18 cellular contexts compared by ENCODE assay signal in genomic region chr13:66264976-66265375, GRCh38.
DNase-seq lines count a peak whose midpoint lies in the region; ATAC-seq and TF ChIP-seq lines count a peak whose summit lies in the region.
"Had no signal": no experiment of that assay in that cellular context is flagged by ENCODE, and none has a peak within 500 bp of the region (broad histone marks: within the 10 kb centered on the region; RNA-seq: fewer than 3 reads in every experiment).

No MANE protein-coding gene starts in this region.

- H3K27ac ChIP-seq in brain microvascular endothelial cell, result no peak overlapping the region
- no peak overlapping the region for H3K27ac ChIP-seq in osteoblast (ENCODE audit: low read depth, low read length)
- H3K27ac ChIP-seq: parathyroid adenoma, skin epidermis, upper lobe of right lung had no signal

- TF ChIP-seq CTCF in brain microvascular endothelial cell (IDR thresholded peaks at IDR 0.05; ENCODE audit: low read depth, low read length, missing control alignments) (no peak), osteoblast (IDR thresholded peaks at IDR 0.05; ENCODE audit: extremely low read depth, low read depth, low read length) (no peak)

- no peaks in the 10 kb centered on the region for H4K20me1 ChIP-seq in osteoblast (ENCODE audit: insufficient read depth, low read length)

- DNase-seq in EH (ENCODE audit: low read depth) (peak; percentile 31), brain microvascular endothelial cell (peak; percentile 5), iPS-NIHi11 (ENCODE audit: low spot score) (peak; percentile 19), osteoblast (ENCODE audit: insufficient read length, low spot score, missing footprints) (peak; percentile 36), GOT3 (lab: John Stamatoyannopoulos, UW) (no peak), amniotic stem cell (lab: John Stamatoyannopoulos, UW) (no peak), NCI-H2081 treated with DMSO at 0.1 percent for 48 hours (lab: John Stamatoyannopoulos, UW) (no peak)
- DNase-seq: dermis blood vessel endothelial cell; GF-D8; glutamatergic neuron; NK-92 treated with Interleukin-12 subunit alpha and Interleukin-12 subunit beta, amount 100 ng/mL, for 24 hours; RPMI8226; SK-N-SH; upper lobe of right lung had no signal

- ATAC-seq in GM18502 (IDR thresholded peaks at IDR 0.05; ENCODE audit: poor library complexity, unreplicated experiment), result no peak
- ATAC-seq: GM12878, upper lobe of right lung had no signal

- peak overlapping the region; percentile 44 for H3K4me2 ChIP-seq in osteoblast (ENCODE audit: insufficient read depth, low read length)
- H3K4me2 ChIP-seq: SK-N-SH had no signal

- H3K36me3 ChIP-seq in brain microvascular endothelial cell (replicated peaks), result no peaks in the 10 kb centered on the region
- H3K36me3 ChIP-seq in osteoblast (ENCODE audit: insufficient read depth, low read length), result no peaks in the 10 kb centered on the region
- H3K36me3 ChIP-seq: upper lobe of right lung had no signal

- H3K9me3 ChIP-seq in osteoblast (ENCODE audit: low read depth, low read length), result no peaks in the 10 kb centered on the region
- H3K9me3 ChIP-seq: SK-N-SH, upper lobe of right lung had no signal

- H3K79me2 ChIP-seq in osteoblast (ENCODE audit: insufficient read depth, low read length), result no peaks in the 10 kb centered on the region
- H3K79me2 ChIP-seq: parathyroid adenoma had no signal

- no peaks in the 10 kb centered on the region for H3K4me1 ChIP-seq in osteoblast (ENCODE audit: insufficient read depth, low read length)
- H3K4me1 ChIP-seq: parathyroid adenoma, upper lobe of right lung had no signal

- H3K4me3 ChIP-seq in brain microvascular endothelial cell (ENCODE audit: low read depth, low read length), result no peak overlapping the region
- H3K4me3 ChIP-seq in osteoblast (ENCODE audit: insufficient read depth, low read length), result no peak overlapping the region
- H3K4me3 ChIP-seq: GM12878, skin epidermis, upper lobe of right lung had no signal

- H2AFZ ChIP-seq in osteoblast (ENCODE audit: low read length), result peak overlapping the region; percentile 76
- H2AFZ ChIP-seq: parathyroid adenoma had no signal

- in situ Hi-C loops in brain microvascular endothelial cell (cut with HindIII; ENCODE audit: low pct_ligation_motif_present, low sequenced_read_pairs), result no loop called here

- H3K27me3 ChIP-seq in brain microvascular endothelial cell (replicated peaks) (no peaks in the 10 kb centered on the region), osteoblast (ENCODE audit: insufficient read depth, low read length) (no peaks in the 10 kb centered on the region)
- H3K27me3 ChIP-seq: upper lobe of right lung had no signal

Comparison
In these comparisons a context has a peak if more than half of its experiments do, and no peak if none do; other contexts are left out.
1. DNase-seq: peak in EH (single experiment), brain microvascular endothelial cell (single experiment), iPS-NIHi11 (single experiment) and osteoblast (single experiment); none in GOT3 (single experiment), amniotic stem cell (single experiment) and NCI-H2081 treated with DMSO at 0.1 percent for 48 hours (single experiment).